ENCODE assay signal across 12 cellular contexts in genomic region chr4:148273501-148273986, GRCh38.
DNase-seq lines count a peak whose midpoint lies in the region; ATAC-seq and TF ChIP-seq lines count a peak whose summit lies in the region.
"Had no signal": no experiment of that assay in that cellular context is flagged by ENCODE, and none has a peak within 500 bp of the region (broad histone marks: within the 10 kb centered on the region; RNA-seq: fewer than 3 reads in every experiment).

No MANE protein-coding gene starts in this region.

- ATAC-seq in left ventricle myocardium superior: peak; percentile 96
- ATAC-seq in psoas muscle: peak; percentile 30 to 66 (median 47)
- ATAC-seq in GM21786 (IDR thresholded peaks at IDR 0.05; ENCODE audit: unreplicated experiment): no peak
- ATAC-seq in GM19324 (IDR thresholded peaks at IDR 0.05; ENCODE audit: low FRiP score, unreplicated experiment): no peak

- no peaks in the 10 kb centered on the region for H3K27me3 ChIP-seq in adrenal gland
- H3K27me3 ChIP-seq in psoas muscle (ENCODE audit: insufficient read depth in 3 of 3, low read length in 2 of 3): no peaks in the 10 kb centered on the region

- peak overlapping the region in 2 of 4 donors; percentile 2 to 24 for H3K4me3 ChIP-seq in adrenal gland
- H3K4me3 ChIP-seq in psoas muscle: no peak overlapping the region

- CTCF ChIA-PET in HEK293T (lab: Yijun Ruan, JAX): interaction anchor here (1.1 kb wide), 1 partner anchor 22 kb away, joined by 5 read pairs; no protein-coding TSS in a partner anchor

- WGBS in adrenal gland, 4 donors: 16 to 33% (median 18%) methylated on average over 3 of the region's 3 CpGs
- 18 to 25% (median 23%) methylated on average over 3 of the region's 3 CpGs for WGBS in psoas muscle, 3 donors

- TF ChIP-seq CTCF in adrenal gland (IDR thresholded peaks at IDR 0.05) (no peak), psoas muscle (IDR thresholded peaks at IDR 0.05) (no peak)

- peak; percentile 9 for DNase-seq in HEK293T (ENCODE audit: extremely low spot score)
- DNase-seq in adrenal gland: peak; percentile 52 to 92 (median 85)
- peak; percentile 64 for DNase-seq in left ventricle myocardium superior
- no peak for DNase-seq in psoas muscle
- no peak for DNase-seq in GM03348 (ENCODE audit: low spot score)
- DNase-seq: activated CD4-positive, CD25-positive, alpha-beta regulatory T cell; activated gamma-delta T cell treated with Interleukin-2 at 50 U/mL for 16 hours; DMS79 treated with DMSO at 0.1 percent for 48 hours; naive B cell; NCI-H2081 had no signal

- peak overlapping the region in 3 of 5 donors; percentile 54 to 62 (median 56) for H3K27ac ChIP-seq in adrenal gland
- H3K27ac ChIP-seq in psoas muscle: no peak overlapping the region

- TF ChIP-seq POLR2A in adrenal gland (IDR thresholded peaks at IDR 0.05): peak in 1 of 2 donors; percentile 30

- POLR2A ChIA-PET in HEK293T (lab: Yijun Ruan, JAX): no interaction called here

- H3K36me3 ChIP-seq in adrenal gland (replicated peaks in 1 of 2) (no peaks in the 10 kb centered on the region), psoas muscle (ENCODE audit: insufficient read depth in 1 of 2, low read depth in 1 of 2) (no peaks in the 10 kb centered on the region)

- intact Hi-C loops in adrenal gland (cut with DNase I) (no loop called here), left ventricle myocardium superior (cut with micrococcal nuclease) (no loop called here), psoas muscle (cut with DNase I) (no loop called here)

- H3K9me3 ChIP-seq in adrenal gland (replicated peaks in 1 of 3) (no peaks in the 10 kb centered on the region), psoas muscle (no peaks in the 10 kb centered on the region)

- H3K4me1 ChIP-seq in adrenal gland (replicated peaks in 1 of 2): peaks cover 18 to 20% of the 10 kb centered on the region in 2 donors
- H3K4me1 ChIP-seq in psoas muscle: peaks cover 6% of the 10 kb centered on the region

TF ChIP-seq in HEK293T, 16 proteins besides CTCF, POLR2A, EP300 and RAD21:
- TF ChIP-seq LEF1 (IDR thresholded peaks at IDR 0.05; ENCODE audit: borderline replicate concordance) (no peak), ZNF384 (IDR thresholded peaks at IDR 0.05) (no peak), SP1 (IDR thresholded peaks at IDR 0.05) (no peak), BHLHE40 (IDR thresholded peaks at IDR 0.05; ENCODE audit: borderline replicate concordance) (no peak), CTBP1 (IDR thresholded peaks at IDR 0.05; ENCODE audit: borderline replicate concordance) (no peak), ARNT (IDR thresholded peaks at IDR 0.05) (no peak), NFRKB (IDR thresholded peaks at IDR 0.05) (no peak)

Comparison
In these comparisons a context has a peak if more than half of its experiments do, and no peak if none do; other contexts are left out.
1. DNase-seq: peak in HEK293T (single experiment), adrenal gland (7 of 7) and left ventricle myocardium superior (single experiment); none in psoas muscle (0 of 2) and GM03348 (single experiment).
2. ATAC-seq: peak in left ventricle myocardium superior (single experiment) and psoas muscle (4 of 4); none in GM21786 (single experiment) and GM19324 (single experiment).